ENCODE assay signal across 24 cellular contexts in the genomic region with DNA sequence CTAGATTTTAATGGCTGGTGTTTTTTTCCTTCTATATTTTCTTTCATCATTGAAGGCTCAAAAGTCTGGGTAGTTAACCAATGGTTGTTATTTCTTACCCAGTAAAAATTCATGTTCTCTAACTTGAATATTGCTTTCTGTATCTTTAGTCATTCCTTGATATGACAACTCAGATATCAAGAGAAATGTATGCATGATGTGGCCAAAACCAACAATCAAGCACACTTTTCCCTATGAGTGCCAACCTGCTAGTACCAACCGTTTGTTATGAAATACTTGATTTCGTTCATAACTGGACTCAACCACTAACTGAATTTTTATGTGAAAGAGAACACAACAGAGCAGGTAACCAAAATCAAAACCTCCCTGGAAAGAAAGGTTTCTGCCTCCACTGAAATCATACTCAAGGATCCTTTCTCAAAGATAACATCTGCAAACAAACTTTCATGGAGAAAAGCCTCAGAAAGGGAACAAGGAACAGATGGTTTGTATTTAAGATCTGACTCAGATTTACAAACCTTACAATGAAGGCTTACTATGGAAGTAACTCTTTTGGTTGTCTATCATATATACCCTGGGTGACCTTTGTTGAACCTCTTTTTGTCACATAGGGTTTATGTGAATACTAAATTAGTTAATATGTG. TPM values are rescaled to one million over a fixed set of nuclear protein-coding genes. Genes with fewer than 3 reads are reported as not detected.
"Had no signal": no experiment of that assay in that cellular context is flagged by ENCODE, and none has a peak within 500 bp of the region (broad histone marks: within the 10 kb centered on the region; RNA-seq: fewer than 3 reads in every experiment).

No MANE protein-coding gene starts in this region.

- H3K27ac ChIP-seq: esophagus muscularis mucosa, left ventricle myocardium inferior, tibial artery had no signal

- H3K4me1 ChIP-seq: esophagus muscularis mucosa, left ventricle myocardium inferior, tibial artery had no signal

- H3K9me3 ChIP-seq: esophagus muscularis mucosa, left ventricle myocardium inferior, tibial artery had no signal

- H3K4me3 ChIP-seq: esophagus muscularis mucosa, left ventricle myocardium inferior, tibial artery had no signal

- DNase-seq: activated B cell treated with CpG ODN at 0.5 μM for 24 hours; activated CD4-positive, alpha-beta memory T cell treated with anti-CD3 and anti-CD28 coated beads for 36 hours; activated CD4-positive, alpha-beta T cell treated with anti-CD3 and anti-CD28 coated beads for 4 hours; activated naive CD8-positive, alpha-beta T cell treated with anti-CD3 and anti-CD28 coated beads for 36 hours; activated T-cell treated with anti-CD3 and anti-CD28 coated beads for 4 hours; amygdala; central memory CD4-positive, alpha-beta T cell; cortex of kidney; effector CD4-positive, alpha-beta T cell; head of caudate nucleus; kidney glomerular epithelial cell; left ventricle myocardium inferior; mammary epithelial cell; midbrain; retina; stimulated activated CD4-positive, alpha-beta T cell treated with anti-CD3 and anti-CD28 coated beads, Interleukin-12 subunit alpha, Interleukin-12 subunit beta, amount 100 ng/mL, for 4 hours; stimulated activated CD4-positive, alpha-beta T cell treated with anti-CD3 and anti-CD28 coated beads, Interleukin-1b, Interleukin-23, amount 100 ng/mL, for 48 hours; stimulated activated CD8-positive, alpha-beta memory T cell treated with anti-CD3 and anti-CD28 coated beads, Interleukin-4, amount 100 ng/mL, for 48 hours; stimulated activated naive CD4-positive, alpha-beta T cell; T-helper 1 cell; T-helper 9 cell; tibial artery had no signal

- H3K36me3 ChIP-seq: esophagus muscularis mucosa, left ventricle myocardium inferior, tibial artery had no signal

- H3K27me3 ChIP-seq: esophagus muscularis mucosa, tibial artery had no signal

RNA-seq across cellular contexts. Expression of a gene that starts 8.3 kb away (rescaled TPM):
- total RNA-seq: activated B cell treated with CpG ODN at 0.5 μM for 24 hours; activated CD4-positive, alpha-beta memory T cell treated with anti-CD3 and anti-CD28 coated beads for 36 hours; activated naive CD8-positive, alpha-beta T cell treated with anti-CD3 and anti-CD28 coated beads for 36 hours; activated T-helper 1 cell treated with anti-CD3 and anti-CD28 coated beads, Interleukin-12 subunit alpha, Interleukin-12 subunit beta, Interleukin-2, Interleukin-4 antibody, amounts not matched to agents 30 ng/mL and 10 ng/mL and 1 ng/mL, durations not matched to agents 14 hours and 24 hours and 36 hours had no signal
